Comparison of ENCODE assay signal across 9 cellular contexts in the genomic region with DNA sequence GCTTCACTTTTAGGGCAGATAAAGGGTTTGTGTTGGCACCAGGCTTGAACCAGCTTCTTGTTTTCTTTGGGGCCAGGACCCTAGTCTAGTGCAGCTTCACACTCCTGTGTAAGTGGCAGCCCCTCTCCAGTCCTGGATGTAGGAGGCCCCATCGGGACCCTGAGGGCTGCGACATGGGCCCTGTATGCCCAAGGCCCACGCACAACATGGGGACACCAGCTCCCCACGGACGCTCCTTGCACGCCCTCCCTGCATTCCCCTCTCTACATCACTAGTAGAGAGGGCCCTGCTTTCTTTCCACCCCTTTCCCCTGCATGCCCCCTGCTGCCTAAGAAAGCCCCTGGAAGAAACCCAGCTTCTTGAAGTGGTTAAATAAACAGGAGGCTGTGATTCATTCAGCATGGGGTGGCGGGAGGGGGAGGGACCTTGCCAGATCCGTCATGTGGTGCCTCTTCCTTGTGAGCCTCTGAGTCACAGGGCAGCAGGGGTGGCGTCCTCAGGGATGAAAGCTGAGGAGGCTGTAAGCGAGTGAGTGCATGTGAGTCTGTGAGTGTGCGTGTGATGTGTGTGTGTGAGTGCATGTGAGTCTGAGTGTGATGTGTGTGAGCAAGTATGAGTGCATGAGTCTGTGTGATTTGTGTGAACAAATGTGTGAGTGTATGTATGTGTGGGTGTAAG. TPM values are rescaled to one million over a fixed set of nuclear protein-coding genes. Genes with fewer than 3 reads are reported as not detected.
DNase-seq lines count a peak whose midpoint lies in the region; ATAC-seq and TF ChIP-seq lines count a peak whose summit lies in the region.
"Had no signal": no experiment of that assay in that cellular context is flagged by ENCODE, and none has a peak within 500 bp of the region (broad histone marks: within the 10 kb centered on the region; RNA-seq: fewer than 3 reads in every experiment).

No MANE protein-coding gene starts in this region.

- H3K9me3 Mint-ChIP-seq in GM23338: no peaks in the 10 kb centered on the region

- peak; percentile 25 for TF ChIP-seq EP300 in transverse colon (IDR thresholded peaks at IDR 0.05; ENCODE audit: low read depth)

- no peaks in the 10 kb centered on the region; the same call in 1 of the 2 replicates for H3K9me2 ChIP-seq in GM23338 (ENCODE audit: insufficient read depth)

- H4K20me1 ChIP-seq in GM23338 (replicated peaks; ENCODE audit: insufficient read depth): no peaks in the 10 kb centered on the region

- ATAC-seq in GM23338 (peak; percentile 78), SK-N-SH treated with all-trans-retinoic acid at 6 μM for 48 hours (peak; percentile 99)

- no peak overlapping the region for H3K14ac ChIP-seq in neuronal stem cell (ENCODE audit: low read length)

- peaks cover 6 to 19% of the 10 kb centered on the region in 2 donors for H3K9me3 ChIP-seq in neuronal stem cell (replicated peaks in 1 of 2; ENCODE audit: control insufficient read depth in 2 of 2, insufficient read depth in 1 of 2, low read depth in 1 of 2, low read length in 2 of 2)
- no peaks in the 10 kb centered on the region for H3K9me3 ChIP-seq in transverse colon
- H3K9me3 ChIP-seq in spleen: no peaks in the 10 kb centered on the region

- H3K27ac ChIP-seq in GM23338 (ENCODE audit: low read depth) (no peak overlapping the region), epithelial cell of prostate (no peak overlapping the region), neuronal stem cell (replicated peaks; ENCODE audit: low read length) (no peak overlapping the region), transverse colon (peak overlapping the region; percentile 68 to 80 (median 71)), spleen (no peak overlapping the region)
- H3K27ac ChIP-seq: KMS-11 had no signal

- intact Hi-C loops in transverse colon (cut with DNase I; ENCODE audit: low total_unique reads): loop anchor here (10.0 kb wide), 2 partner anchors 347 to 447 kb away; no protein-coding TSS in a partner anchor
- intact Hi-C loops in spleen (cut with DNase I; ENCODE audit: low total_unique reads): no loop called here

- no peak for TF ChIP-seq POLR2A in transverse colon (IDR thresholded peaks at IDR 0.05)
- TF ChIP-seq POLR2A in spleen (IDR thresholded peaks at IDR 0.05): no peak

- H3K36me3 Mint-ChIP-seq in GM23338 (ENCODE audit: low read depth): no peaks in the 10 kb centered on the region

- in situ Hi-C loops in transverse colon (cut with MboI; ENCODE audit: low pct_ligation_motif_present in 1 of 4, low pct_unique_long_range_greater_than_20kb in 1 of 4, low sequenced_read_pairs in 3 of 4): no loop called here

- no peak overlapping the region for H3K27ac Mint-ChIP-seq in GM23338

- H3K36me3 ChIP-seq in GM23338 (ENCODE audit: insufficient read depth) (no peaks in the 10 kb centered on the region), neuronal stem cell (replicated peaks in 1 of 2; ENCODE audit: control insufficient read depth in 2 of 2, insufficient read depth in 2 of 2, low read length in 2 of 2) (peaks cover 0 to 4% of the 10 kb centered on the region in 2 donors), transverse colon (no peaks in the 10 kb centered on the region), spleen (no peaks in the 10 kb centered on the region)

- no peak overlapping the region for H3K4me3 Mint-ChIP-seq in GM23338

- H4K8ac ChIP-seq in neuronal stem cell (ENCODE audit: low read depth, low read length): no peak overlapping the region

- no peak overlapping the region for H3K4ac ChIP-seq in neuronal stem cell (ENCODE audit: low read length)

- H3K4me1 ChIP-seq in GM23338 (ENCODE audit: insufficient read depth): no peaks in the 10 kb centered on the region
- peaks cover 4 to 5% of the 10 kb centered on the region in 2 donors for H3K4me1 ChIP-seq in neuronal stem cell (ENCODE audit: control insufficient read depth in 2 of 2, insufficient read depth in 1 of 2, low read depth in 1 of 2, low read length in 2 of 2)
- H3K4me1 ChIP-seq in transverse colon: peaks cover 0 to 23% (median 18%) of the 10 kb centered on the region in 4 donors
- H3K4me1 ChIP-seq in spleen: peaks cover 0 to 8% (median 0%) of the 10 kb centered on the region in 6 donors

- no peak overlapping the region for H3K9ac ChIP-seq in neuronal stem cell (ENCODE audit: low read depth, low read length, poor library complexity)
- H3K9ac ChIP-seq: KMS-11 had no signal

- no peak overlapping the region for H2BK5ac ChIP-seq in neuronal stem cell (ENCODE audit: low read length)

- H2AFZ ChIP-seq in GM23338 (no peak overlapping the region), neuronal stem cell (ENCODE audit: low read length) (peak overlapping the region; percentile 63)

- H2BK120ac ChIP-seq in neuronal stem cell (ENCODE audit: low read depth, low read length): no peak overlapping the region

- peak overlapping the region; percentile 69 for H3K18ac ChIP-seq in neuronal stem cell (ENCODE audit: low read length)

- H2BK15ac ChIP-seq in neuronal stem cell (ENCODE audit: low read length): no peak overlapping the region

- H3K27me3 ChIP-seq in GM23338 (ENCODE audit: insufficient read depth) (no peaks in the 10 kb centered on the region), neuronal stem cell (ENCODE audit: control insufficient read depth in 3 of 3, insufficient read depth in 3 of 3, low read depth in 1 of 3, low read length in 3 of 3) (no peaks in the 10 kb centered on the region), transverse colon (no peaks in the 10 kb centered on the region), spleen (replicated peaks in 1 of 7) (no peaks in the 10 kb centered on the region)

- H4K91ac ChIP-seq in neuronal stem cell (ENCODE audit: low read depth, low read length, poor library complexity): no peak overlapping the region

- no peak overlapping the region for H2BK12ac ChIP-seq in neuronal stem cell (ENCODE audit: low read length)

- TF ChIP-seq CTCF in GM23338 (conservative IDR thresholded peaks at IDR 0.05; ENCODE audit: low read depth in 2 of 2) (no peak), transverse colon (IDR thresholded peaks at IDR 0.05) (no peak), spleen (IDR thresholded peaks at IDR 0.05 in 8 of 11, conservative IDR thresholded peaks at IDR 0.05 in 3 of 11) (no peak)

- H3F3A ChIP-seq in GM23338 (replicated peaks; ENCODE audit: low read depth): 0 out of 2 replicates have a peak, but pooled peaks cover 5% of the 10 kb centered on the region

- DNase-seq in GM23338 (ENCODE audit: low spot score) (peak; percentile 28), epithelial cell of prostate (ENCODE audit: low read depth, low spot score) (peak; percentile 94), neuronal stem cell (ENCODE audit: low spot score) (peak; percentile 31), transverse colon (peak; percentile 79), spleen (no peak), germinal center (ENCODE audit: low spot score) (no peak), NCI-H1092 (lab: John Stamatoyannopoulos, UW) (no peak)

- peaks cover 2% of the 10 kb centered on the region; the same call in 1 of the 3 replicates for H3K4me1 Mint-ChIP-seq in GM23338

- WGBS in neuronal stem cell (ENCODE audit: extremely low coverage in 2 of 2, insufficient read length in 2 of 2, insufficient replicate concordance in 1 of 2), 2 donors: no CpG with 5 or more reads among the region's 11 CpGs
- 31 to 36% methylated on average over 9 to 11 of the region's 11 CpGs for WGBS in transverse colon (ENCODE audit: low coverage in 1 of 2), 2 donors
- 44 to 65% (median 58%) methylated on average over 9 to 11 of the region's 11 CpGs for WGBS in spleen, 5 donors

- H3K4me2 ChIP-seq in GM23338 (no peak overlapping the region), neuronal stem cell (ENCODE audit: insufficient read depth, low read length, poor library complexity, severe bottlenecking) (no peak overlapping the region)
- H3K4me2 ChIP-seq: KMS-11 had no signal

- H3K4me3 ChIP-seq in GM23338: no peak overlapping the region
- peak overlapping the region in 1 of 2 donors; percentile 24 for H3K4me3 ChIP-seq in neuronal stem cell (ENCODE audit: low read length in 2 of 2)
- no peak overlapping the region for H3K4me3 ChIP-seq in transverse colon
- no peak overlapping the region for H3K4me3 ChIP-seq in spleen

- no peaks in the 10 kb centered on the region for H3K27me3 Mint-ChIP-seq in GM23338 (ENCODE audit: insufficient read depth, low read depth, poor library complexity)

- H3K79me2 ChIP-seq in GM23338 (replicated peaks; ENCODE audit: insufficient read depth): no peaks in the 10 kb centered on the region

- no peak overlapping the region for H2AK5ac ChIP-seq in neuronal stem cell (ENCODE audit: low read depth, low read length)

- no peak overlapping the region for H3K23ac ChIP-seq in neuronal stem cell (ENCODE audit: low read depth, low read length, poor library complexity)

- no peaks in the 10 kb centered on the region for H3K79me1 ChIP-seq in neuronal stem cell (ENCODE audit: low read depth, low read length)

TF ChIP-seq in GM23338, 12 proteins besides CTCF, POLR2A, EP300 and RAD21 (continues in another document):
- TF ChIP-seq EZH2phosphoT487 (IDR thresholded peaks at IDR 0.05; ENCODE audit: unreplicated experiment): no peak
- no peak for TF ChIP-seq ZNF114 (CRISPR knock-in tag; IDR thresholded peaks at IDR 0.05)

TF ChIP-seq in SK-N-SH treated with all-trans-retinoic acid at 6 μM for 48 hours, 23 proteins besides CTCF, POLR2A, EP300 and RAD21 (continues in another document):
- TF ChIP-seq, protein P1, sequence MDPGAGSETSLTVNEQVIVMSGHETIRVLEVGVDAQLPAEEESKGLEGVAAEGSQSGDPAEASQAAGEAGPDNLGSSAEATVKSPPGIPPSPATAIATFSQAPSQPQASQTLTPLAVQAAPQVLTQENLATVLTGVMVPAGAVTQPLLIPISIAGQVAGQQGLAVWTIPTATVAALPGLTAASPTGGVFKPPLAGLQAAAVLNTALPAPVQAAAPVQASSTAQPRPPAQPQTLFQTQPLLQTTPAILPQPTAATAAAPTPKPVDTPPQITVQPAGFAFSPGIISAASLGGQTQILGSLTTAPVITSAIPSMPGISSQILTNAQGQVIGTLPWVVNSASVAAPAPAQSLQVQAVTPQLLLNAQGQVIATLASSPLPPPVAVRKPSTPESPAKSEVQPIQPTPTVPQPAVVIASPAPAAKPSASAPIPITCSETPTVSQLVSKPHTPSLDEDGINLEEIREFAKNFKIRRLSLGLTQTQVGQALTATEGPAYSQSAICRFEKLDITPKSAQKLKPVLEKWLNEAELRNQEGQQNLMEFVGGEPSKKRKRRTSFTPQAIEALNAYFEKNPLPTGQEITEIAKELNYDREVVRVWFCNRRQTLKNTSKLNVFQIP (CRISPR knock-in tag; IDR thresholded peaks at IDR 0.05; ENCODE audit: borderline replicate concordance, low read depth): no peak
- TF ChIP-seq PPARA (CRISPR knock-in tag; IDR thresholded peaks at IDR 0.05; ENCODE audit: borderline replicate concordance) (no peak), ISL1 (CRISPR knock-in tag; IDR thresholded peaks at IDR 0.05) (no peak), ZFP30 (CRISPR knock-in tag; IDR thresholded peaks at IDR 0.05) (no peak), ZNF70 (CRISPR knock-in tag; IDR thresholded peaks at IDR 0.05) (no peak)

RNA-seq across cellular contexts. Expression of a gene that starts 42.5 kb away (rescaled TPM):
- 130 and 143 TPM in 2 replicates for total RNA-seq in GM23338 (2014; rRNA removed; shearing (Covaris generic))
- polyA plus RNA-seq in GM23338 (2016; fragmentation: Nextera tagmentation; extraction: Ambion mirVana): 105 and 120 TPM in 2 replicates
- 48.8 TPM for polyA plus RNA-seq in neuronal stem cell (2013, experiment 1 of 2)
- 50.0 TPM for polyA plus RNA-seq in neuronal stem cell (2013, experiment 2 of 2)
- total RNA-seq in transverse colon: 10 to 100 TPM; 10.3 to 43.0 (median 35.4) TPM
- total RNA-seq in spleen: 10 to 100 TPM; 26.9 to 67.9 (median 32.8) TPM
- polyA plus RNA-seq in spleen: 10 to 100 TPM; 21.3 to 30.6 (median 29.6) TPM

Comparison
In these comparisons a context has a peak if more than half of its experiments do, and no peak if none do; other contexts are left out.
1. DNase-seq: peak in GM23338 (single experiment), epithelial cell of prostate (single experiment), neuronal stem cell (single experiment) and transverse colon (single experiment); none in spleen (single experiment), germinal center (single experiment) and NCI-H1092 (single experiment).
2. H3K27ac ChIP-seq: peak in transverse colon (4 of 4); none in GM23338 (single experiment), epithelial cell of prostate (single experiment), neuronal stem cell (single experiment) and spleen (0 of 8).